1 cellular context compared by ENCODE assay signal in genomic region chr15:95930659-95931375, GRCh38.
TF ChIP-seq lines count a peak whose summit lies in the region.

No MANE protein-coding gene starts in this region.

TF ChIP-seq in K562, 482 proteins besides CTCF, POLR2A, EP300 and RAD21 (continued from another document and continues in another):
- 0 out of 4 replicates have a peak, but pooled peaks of 1 of the 2 experiments have one; percentile 17 for TF ChIP-seq MNT (conservative IDR thresholded peaks at IDR 0.05)
- no peak for TF ChIP-seq COPS2 (conservative IDR thresholded peaks at IDR 0.05)
- peak; percentile 43; the same call in 1 of the 2 replicates for TF ChIP-seq CXXC5 (CRISPR knock-in tag; IDR thresholded peaks at IDR 0.05)
- TF ChIP-seq FIP1L1 (IDR thresholded peaks at IDR 0.05; ENCODE audit: low read depth, low read length, poor library complexity, severe bottlenecking), result no peak
- 0 out of 2 replicates have a peak, but pooled peaks have one; percentile 6 for TF ChIP-seq NFIC (IDR thresholded peaks at IDR 0.05)
- peak; percentile 81; the same call in 1 of the 2 replicates for TF ChIP-seq ZNF395 (CRISPR knock-in tag; IDR thresholded peaks at IDR 0.05)
- TF ChIP-seq RNF2 (IDR thresholded peaks at IDR 0.05), result no peak
- no peak for TF ChIP-seq ZNF253 (CRISPR knock-in tag; conservative IDR thresholded peaks at IDR 0.05)
- no peak for TF ChIP-seq JUN (IDR thresholded peaks at IDR 0.05; ENCODE audit: borderline replicate concordance, low read depth, low read length)
- 0 out of 2 replicates have a peak, but pooled peaks have one; percentile 28 for TF ChIP-seq JUN (CRISPR knock-in tag; IDR thresholded peaks at IDR 0.05; ENCODE audit: borderline replicate concordance)
- no peak for TF ChIP-seq KLF1 (tag; IDR thresholded peaks at IDR 0.05)
- no peak for TF ChIP-seq HNRNPL (IDR thresholded peaks at IDR 0.05; ENCODE audit: low read depth, low read length)
- TF ChIP-seq ELF4 (CRISPR knock-in tag; IDR thresholded peaks at IDR 0.05), result no peak
- TF ChIP-seq DPF2 (IDR thresholded peaks at IDR 0.05), result 0 out of 2 replicates have a peak, but pooled peaks have one; percentile 52
- peak; percentile 52 for TF ChIP-seq ARID1B (IDR thresholded peaks at IDR 0.05)
- no peak for TF ChIP-seq NFATC3 (IDR thresholded peaks at IDR 0.05)
- TF ChIP-seq MXI1 (IDR thresholded peaks at IDR 0.05; ENCODE audit: low read depth, low read length), result no peak
- TF ChIP-seq ETV5 (CRISPR knock-in tag; IDR thresholded peaks at IDR 0.05; ENCODE audit: low read depth), result 0 out of 2 replicates have a peak, but pooled peaks have one; percentile 39
- peak; percentile 16; the same call in 1 of the 2 replicates for TF ChIP-seq ZNF766 (CRISPR knock-in tag; conservative IDR thresholded peaks at IDR 0.05)
- TF ChIP-seq, protein P1, sequence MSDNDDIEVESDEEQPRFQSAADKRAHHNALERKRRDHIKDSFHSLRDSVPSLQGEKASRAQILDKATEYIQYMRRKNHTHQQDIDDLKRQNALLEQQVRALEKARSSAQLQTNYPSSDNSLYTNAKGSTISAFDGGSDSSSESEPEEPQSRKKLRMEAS (CRISPR knock-in tag; IDR thresholded peaks at IDR 0.05), result peak; percentile 21; the same call in 1 of the 2 replicates
- peak; percentile 32 for TF ChIP-seq TCF3 (CRISPR knock-in tag; IDR thresholded peaks at IDR 0.05)
- TF ChIP-seq HES1 (IDR thresholded peaks at IDR 0.05; ENCODE audit: low read depth), result no peak
- TF ChIP-seq CHD4 (IDR thresholded peaks at IDR 0.05; ENCODE audit: insufficient read depth, insufficient replicate concordance, low read depth, low read length, poor library complexity, severe bottlenecking), result no peak
- TF ChIP-seq NFRKB (IDR thresholded peaks at IDR 0.05; ENCODE audit: low read depth), result peak; percentile 48; the same call in 1 of the 2 replicates
- no peak for TF ChIP-seq ZNF133 (CRISPR knock-in tag; IDR thresholded peaks at IDR 0.05)
- TF ChIP-seq PTBP1 (IDR thresholded peaks at IDR 0.05; ENCODE audit: low read depth, low read length), result no peak
- peak; percentile 70 for TF ChIP-seq ZNF592 (IDR thresholded peaks at IDR 0.05)
- no peak for TF ChIP-seq RBM39 (optimal IDR thresholded peaks at IDR 0.05; ENCODE audit: low read depth, low read length)
- TF ChIP-seq PPARD (CRISPR knock-in tag; IDR thresholded peaks at IDR 0.05), result no peak
- no peak for TF ChIP-seq MTF1 (CRISPR knock-in tag; IDR thresholded peaks at IDR 0.05; ENCODE audit: borderline replicate concordance)
- peak; percentile 50; the same call in 1 of the 2 replicates for TF ChIP-seq SMARCA4 (IDR thresholded peaks at IDR 0.05)
- TF ChIP-seq CTBP1 (IDR thresholded peaks at IDR 0.05; ENCODE audit: borderline replicate concordance), result peak; percentile 48; the same call in 1 of the 2 replicates
- no peak for TF ChIP-seq HEY1 (CRISPR knock-in tag; IDR thresholded peaks at IDR 0.05; ENCODE audit: borderline replicate concordance)
- TF ChIP-seq ZNF584 (CRISPR knock-in tag; IDR thresholded peaks at IDR 0.05; ENCODE audit: low read depth), result 0 out of 2 replicates have a peak, but pooled peaks have one; percentile 31
- TF ChIP-seq, protein P2, sequence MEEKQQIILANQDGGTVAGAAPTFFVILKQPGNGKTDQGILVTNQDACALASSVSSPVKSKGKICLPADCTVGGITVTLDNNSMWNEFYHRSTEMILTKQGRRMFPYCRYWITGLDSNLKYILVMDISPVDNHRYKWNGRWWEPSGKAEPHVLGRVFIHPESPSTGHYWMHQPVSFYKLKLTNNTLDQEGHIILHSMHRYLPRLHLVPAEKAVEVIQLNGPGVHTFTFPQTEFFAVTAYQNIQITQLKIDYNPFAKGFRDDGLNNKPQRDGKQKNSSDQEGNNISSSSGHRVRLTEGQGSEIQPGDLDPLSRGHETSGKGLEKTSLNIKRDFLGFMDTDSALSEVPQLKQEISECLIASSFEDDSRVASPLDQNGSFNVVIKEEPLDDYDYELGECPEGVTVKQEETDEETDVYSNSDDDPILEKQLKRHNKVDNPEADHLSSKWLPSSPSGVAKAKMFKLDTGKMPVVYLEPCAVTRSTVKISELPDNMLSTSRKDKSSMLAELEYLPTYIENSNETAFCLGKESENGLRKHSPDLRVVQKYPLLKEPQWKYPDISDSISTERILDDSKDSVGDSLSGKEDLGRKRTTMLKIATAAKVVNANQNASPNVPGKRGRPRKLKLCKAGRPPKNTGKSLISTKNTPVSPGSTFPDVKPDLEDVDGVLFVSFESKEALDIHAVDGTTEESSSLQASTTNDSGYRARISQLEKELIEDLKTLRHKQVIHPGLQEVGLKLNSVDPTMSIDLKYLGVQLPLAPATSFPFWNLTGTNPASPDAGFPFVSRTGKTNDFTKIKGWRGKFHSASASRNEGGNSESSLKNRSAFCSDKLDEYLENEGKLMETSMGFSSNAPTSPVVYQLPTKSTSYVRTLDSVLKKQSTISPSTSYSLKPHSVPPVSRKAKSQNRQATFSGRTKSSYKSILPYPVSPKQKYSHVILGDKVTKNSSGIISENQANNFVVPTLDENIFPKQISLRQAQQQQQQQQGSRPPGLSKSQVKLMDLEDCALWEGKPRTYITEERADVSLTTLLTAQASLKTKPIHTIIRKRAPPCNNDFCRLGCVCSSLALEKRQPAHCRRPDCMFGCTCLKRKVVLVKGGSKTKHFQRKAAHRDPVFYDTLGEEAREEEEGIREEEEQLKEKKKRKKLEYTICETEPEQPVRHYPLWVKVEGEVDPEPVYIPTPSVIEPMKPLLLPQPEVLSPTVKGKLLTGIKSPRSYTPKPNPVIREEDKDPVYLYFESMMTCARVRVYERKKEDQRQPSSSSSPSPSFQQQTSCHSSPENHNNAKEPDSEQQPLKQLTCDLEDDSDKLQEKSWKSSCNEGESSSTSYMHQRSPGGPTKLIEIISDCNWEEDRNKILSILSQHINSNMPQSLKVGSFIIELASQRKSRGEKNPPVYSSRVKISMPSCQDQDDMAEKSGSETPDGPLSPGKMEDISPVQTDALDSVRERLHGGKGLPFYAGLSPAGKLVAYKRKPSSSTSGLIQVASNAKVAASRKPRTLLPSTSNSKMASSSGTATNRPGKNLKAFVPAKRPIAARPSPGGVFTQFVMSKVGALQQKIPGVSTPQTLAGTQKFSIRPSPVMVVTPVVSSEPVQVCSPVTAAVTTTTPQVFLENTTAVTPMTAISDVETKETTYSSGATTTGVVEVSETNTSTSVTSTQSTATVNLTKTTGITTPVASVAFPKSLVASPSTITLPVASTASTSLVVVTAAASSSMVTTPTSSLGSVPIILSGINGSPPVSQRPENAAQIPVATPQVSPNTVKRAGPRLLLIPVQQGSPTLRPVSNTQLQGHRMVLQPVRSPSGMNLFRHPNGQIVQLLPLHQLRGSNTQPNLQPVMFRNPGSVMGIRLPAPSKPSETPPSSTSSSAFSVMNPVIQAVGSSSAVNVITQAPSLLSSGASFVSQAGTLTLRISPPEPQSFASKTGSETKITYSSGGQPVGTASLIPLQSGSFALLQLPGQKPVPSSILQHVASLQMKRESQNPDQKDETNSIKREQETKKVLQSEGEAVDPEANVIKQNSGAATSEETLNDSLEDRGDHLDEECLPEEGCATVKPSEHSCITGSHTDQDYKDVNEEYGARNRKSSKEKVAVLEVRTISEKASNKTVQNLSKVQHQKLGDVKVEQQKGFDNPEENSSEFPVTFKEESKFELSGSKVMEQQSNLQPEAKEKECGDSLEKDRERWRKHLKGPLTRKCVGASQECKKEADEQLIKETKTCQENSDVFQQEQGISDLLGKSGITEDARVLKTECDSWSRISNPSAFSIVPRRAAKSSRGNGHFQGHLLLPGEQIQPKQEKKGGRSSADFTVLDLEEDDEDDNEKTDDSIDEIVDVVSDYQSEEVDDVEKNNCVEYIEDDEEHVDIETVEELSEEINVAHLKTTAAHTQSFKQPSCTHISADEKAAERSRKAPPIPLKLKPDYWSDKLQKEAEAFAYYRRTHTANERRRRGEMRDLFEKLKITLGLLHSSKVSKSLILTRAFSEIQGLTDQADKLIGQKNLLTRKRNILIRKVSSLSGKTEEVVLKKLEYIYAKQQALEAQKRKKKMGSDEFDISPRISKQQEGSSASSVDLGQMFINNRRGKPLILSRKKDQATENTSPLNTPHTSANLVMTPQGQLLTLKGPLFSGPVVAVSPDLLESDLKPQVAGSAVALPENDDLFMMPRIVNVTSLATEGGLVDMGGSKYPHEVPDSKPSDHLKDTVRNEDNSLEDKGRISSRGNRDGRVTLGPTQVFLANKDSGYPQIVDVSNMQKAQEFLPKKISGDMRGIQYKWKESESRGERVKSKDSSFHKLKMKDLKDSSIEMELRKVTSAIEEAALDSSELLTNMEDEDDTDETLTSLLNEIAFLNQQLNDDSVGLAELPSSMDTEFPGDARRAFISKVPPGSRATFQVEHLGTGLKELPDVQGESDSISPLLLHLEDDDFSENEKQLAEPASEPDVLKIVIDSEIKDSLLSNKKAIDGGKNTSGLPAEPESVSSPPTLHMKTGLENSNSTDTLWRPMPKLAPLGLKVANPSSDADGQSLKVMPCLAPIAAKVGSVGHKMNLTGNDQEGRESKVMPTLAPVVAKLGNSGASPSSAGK (IDR thresholded peaks at IDR 0.05), result 0 out of 2 replicates have a peak, but pooled peaks have one; percentile 17
- TF ChIP-seq ATF7 (IDR thresholded peaks at IDR 0.05), result peak; percentile 10; the same call in 1 of the 2 replicates
- TF ChIP-seq, protein P3, sequence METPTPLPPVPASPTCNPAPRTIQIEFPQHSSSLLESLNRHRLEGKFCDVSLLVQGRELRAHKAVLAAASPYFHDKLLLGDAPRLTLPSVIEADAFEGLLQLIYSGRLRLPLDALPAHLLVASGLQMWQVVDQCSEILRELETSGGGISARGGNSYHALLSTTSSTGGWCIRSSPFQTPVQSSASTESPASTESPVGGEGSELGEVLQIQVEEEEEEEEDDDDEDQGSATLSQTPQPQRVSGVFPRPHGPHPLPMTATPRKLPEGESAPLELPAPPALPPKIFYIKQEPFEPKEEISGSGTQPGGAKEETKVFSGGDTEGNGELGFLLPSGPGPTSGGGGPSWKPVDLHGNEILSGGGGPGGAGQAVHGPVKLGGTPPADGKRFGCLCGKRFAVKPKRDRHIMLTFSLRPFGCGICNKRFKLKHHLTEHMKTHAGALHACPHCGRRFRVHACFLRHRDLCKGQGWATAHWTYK (CRISPR knock-in tag; IDR thresholded peaks at IDR 0.05), result peak; percentile 6; the same call in 1 of the 2 replicates
- peak in 1 of 2 experiments; percentile 43; a peak in 1 of 4 replicates for TF ChIP-seq KDM1A (IDR thresholded peaks at IDR 0.05)
- TF ChIP-seq KLF13 (tag; IDR thresholded peaks at IDR 0.05; ENCODE audit: borderline replicate concordance, low read depth), result no peak
- peak; percentile 73 for TF ChIP-seq HMBOX1 (IDR thresholded peaks at IDR 0.05)
